Comparison of ENCODE assay signal across 25 cellular contexts in the genomic region with DNA sequence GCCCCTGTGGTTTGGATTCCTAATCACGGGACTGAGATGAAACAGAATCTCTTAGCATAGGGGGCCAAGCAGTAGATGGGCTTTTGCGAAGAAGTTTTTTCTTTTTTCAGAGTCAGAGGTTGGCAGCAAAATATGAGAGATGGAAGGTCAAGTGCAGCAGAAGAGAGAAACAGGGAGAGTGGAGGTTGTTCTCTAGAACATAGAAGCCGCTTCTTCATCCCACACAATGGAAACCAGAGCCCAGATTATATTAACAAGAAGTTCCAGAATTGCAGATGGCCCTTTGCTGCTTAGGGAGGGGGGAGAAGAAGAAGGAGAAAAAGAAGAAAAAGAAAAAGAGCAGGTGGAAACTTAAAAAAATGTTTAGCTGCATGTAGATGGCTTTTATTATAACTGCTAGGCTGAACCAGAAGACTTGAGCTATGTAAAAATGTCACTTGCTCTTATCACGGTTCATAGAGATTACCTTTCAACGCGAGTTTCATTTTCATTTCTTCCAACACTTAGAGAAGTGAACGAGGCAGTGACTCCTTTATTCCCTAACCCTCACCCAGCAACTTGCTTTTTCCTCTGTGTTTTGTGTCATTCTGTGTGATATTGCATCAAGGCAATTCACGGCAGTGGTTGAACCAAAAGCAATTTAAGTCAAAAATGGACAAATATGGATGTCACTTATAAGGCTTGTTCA.
DNase-seq lines count a peak whose midpoint lies in the region.
"Had no signal": no experiment of that assay in that cellular context is flagged by ENCODE, and none has a peak within 500 bp of the region (broad histone marks: within the 10 kb centered on the region; RNA-seq: fewer than 3 reads in every experiment).

No MANE protein-coding gene starts in this region.

- POLR2A ChIA-PET in CD8-positive, alpha-beta memory T cell (lab: Charles Lee): no interaction called here

- no peak overlapping the region for H3K4me3 Mint-ChIP-seq in activated naive CD4-positive, alpha-beta T cell treated with anti-CD3 and anti-CD28 coated beads, Interleukin-2, amount 50 U/mL, for 24 hours
- no peak overlapping the region for H3K4me3 Mint-ChIP-seq in activated naive CD4-positive, alpha-beta T cell treated with anti-CD3 and anti-CD28 coated beads, Interleukin-2, amount 10 ng/mL, durations not matched to agents 7 days and 5 days
- peak overlapping the region in 6 of 7 donors; percentile 1 to 61 (median 32) for H3K4me3 Mint-ChIP-seq in CD8-positive, alpha-beta memory T cell
- peak overlapping the region; percentile 13 for H3K4me3 Mint-ChIP-seq in activated T-helper 2 cell treated with anti-CD3 and anti-CD28 coated beads, Interferon-gamma antibody, Interleukin-2, Interleukin-4, amounts not matched to agents 10 μg/mL and 5 μg/mL and 100 μg/mL, durations not matched to agents 14 hours and 24 hours and 36 hours (ENCODE audit: low read depth)
- H3K4me3 Mint-ChIP-seq: dendritic cell treated with granulocyte-macrophage colony-stimulating factor and Interleukin-4, amounts not matched to agents 40 ng/mL and 50 ng/mL, for 4 days; HFFc6; natural killer cell; type B pancreatic cell had no signal

- H3K4me3 ChIP-seq in CD8-positive, alpha-beta memory T cell (ENCODE audit: low read length): no peak overlapping the region
- H3K4me3 ChIP-seq: smooth muscle cell had no signal

- H3K9me3 Mint-ChIP-seq in activated naive CD4-positive, alpha-beta T cell treated with anti-CD3 and anti-CD28 coated beads, Interleukin-2, amount 50 U/mL, for 24 hours: no peaks in the 10 kb centered on the region
- no peaks in the 10 kb centered on the region for H3K9me3 Mint-ChIP-seq in activated naive CD4-positive, alpha-beta T cell treated with anti-CD3 and anti-CD28 coated beads, Interleukin-2, amount 10 ng/mL, durations not matched to agents 7 days and 5 days
- no peaks in the 10 kb centered on the region for H3K9me3 Mint-ChIP-seq in CD8-positive, alpha-beta memory T cell
- no peaks in the 10 kb centered on the region for H3K9me3 Mint-ChIP-seq in activated T-helper 2 cell treated with anti-CD3 and anti-CD28 coated beads, Interferon-gamma antibody, Interleukin-2, Interleukin-4, amounts not matched to agents 10 μg/mL and 5 μg/mL and 100 μg/mL, durations not matched to agents 14 hours and 24 hours and 36 hours
- H3K9me3 Mint-ChIP-seq: dendritic cell treated with granulocyte-macrophage colony-stimulating factor and Interleukin-4, amounts not matched to agents 40 ng/mL and 50 ng/mL, for 4 days; natural killer cell; type B pancreatic cell had no signal

- H3K36me3 ChIP-seq in CD8-positive, alpha-beta memory T cell (ENCODE audit: insufficient read depth, low read length): no peaks in the 10 kb centered on the region
- H3K36me3 ChIP-seq: WERI-Rb-1 had no signal

- H3K9me3 ChIP-seq in CD8-positive, alpha-beta memory T cell (ENCODE audit: low read length): no peaks in the 10 kb centered on the region
- H3K9me3 ChIP-seq: SK-N-SH had no signal

- H3K27ac ChIP-seq in CD8-positive, alpha-beta memory T cell (ENCODE audit: low read depth, low read length): no peak overlapping the region
- H3K27ac ChIP-seq: 22Rv1, RWPE1, WERI-Rb-1 had no signal

- CTCF ChIA-PET in activated naive CD4-positive, alpha-beta T cell treated with anti-CD3 and anti-CD28 coated beads, Interleukin-2, amount 10 ng/mL, durations not matched to agents 7 days and 5 days (lab: Charles Lee): no interaction called here
- CTCF ChIA-PET in CD8-positive, alpha-beta memory T cell (lab: Charles Lee): no interaction called here

- H3K36me3 Mint-ChIP-seq in activated naive CD4-positive, alpha-beta T cell treated with anti-CD3 and anti-CD28 coated beads, Interleukin-2, amount 50 U/mL, for 24 hours: no peaks in the 10 kb centered on the region
- no peaks in the 10 kb centered on the region for H3K36me3 Mint-ChIP-seq in activated naive CD4-positive, alpha-beta T cell treated with anti-CD3 and anti-CD28 coated beads, Interleukin-2, amount 10 ng/mL, durations not matched to agents 7 days and 5 days
- no peaks in the 10 kb centered on the region for H3K36me3 Mint-ChIP-seq in CD8-positive, alpha-beta memory T cell
- no peaks in the 10 kb centered on the region for H3K36me3 Mint-ChIP-seq in activated T-helper 2 cell treated with anti-CD3 and anti-CD28 coated beads, Interferon-gamma antibody, Interleukin-2, Interleukin-4, amounts not matched to agents 10 μg/mL and 5 μg/mL and 100 μg/mL, durations not matched to agents 14 hours and 24 hours and 36 hours (ENCODE audit: low read depth)
- H3K36me3 Mint-ChIP-seq: natural killer cell, type B pancreatic cell had no signal

- intact Hi-C loops in activated T-helper 2 cell treated with anti-CD3 and anti-CD28 coated beads, Interferon-gamma antibody, Interleukin-2, Interleukin-4, amounts not matched to agents 10 μg/mL and 5 μg/mL and 100 μg/mL, durations not matched to agents 14 hours and 24 hours and 36 hours (cut with micrococcal nuclease): loop anchor here (1.0 to 5.0 kb wide), 4 partner anchors 35 to 59 kb away; no protein-coding TSS in a partner anchor

- H3K27me3 Mint-ChIP-seq in activated naive CD4-positive, alpha-beta T cell treated with anti-CD3 and anti-CD28 coated beads, Interleukin-2, amount 50 U/mL, for 24 hours: no peaks in the 10 kb centered on the region
- no peaks in the 10 kb centered on the region for H3K27me3 Mint-ChIP-seq in activated naive CD4-positive, alpha-beta T cell treated with anti-CD3 and anti-CD28 coated beads, Interleukin-2, amount 10 ng/mL, durations not matched to agents 7 days and 5 days
- no peaks in the 10 kb centered on the region for H3K27me3 Mint-ChIP-seq in CD8-positive, alpha-beta memory T cell
- H3K27me3 Mint-ChIP-seq in activated T-helper 2 cell treated with anti-CD3 and anti-CD28 coated beads, Interferon-gamma antibody, Interleukin-2, Interleukin-4, amounts not matched to agents 10 μg/mL and 5 μg/mL and 100 μg/mL, durations not matched to agents 14 hours and 24 hours and 36 hours (ENCODE audit: low read depth): no peaks in the 10 kb centered on the region
- H3K27me3 Mint-ChIP-seq: dendritic cell treated with granulocyte-macrophage colony-stimulating factor and Interleukin-4, amounts not matched to agents 40 ng/mL and 50 ng/mL, for 4 days; type B pancreatic cell had no signal

- H3K27me3 ChIP-seq in CD8-positive, alpha-beta memory T cell (ENCODE audit: insufficient read depth, low read length, poor library complexity, severe bottlenecking): no peaks in the 10 kb centered on the region

- DNase-seq in DMS79 treated with DMSO at 0.1 percent for 48 hours (lab: John Stamatoyannopoulos, UW) (peak; percentile 3), DMS79 (lab: John Stamatoyannopoulos, UW) (no peak), germinal center (ENCODE audit: low spot score) (no peak), DMS53 treated with DMSO at 0.1 percent for 48 hours (lab: John Stamatoyannopoulos, UW; ENCODE audit: unreplicated experiment) (no peak)
- DNase-seq in activated naive CD4-positive, alpha-beta T cell treated with anti-CD3 and anti-CD28 coated beads, Interleukin-2, amount 10 ng/mL, durations not matched to agents 7 days and 5 days: no peak
- no peak for DNase-seq in CD8-positive, alpha-beta memory T cell
- no peak for DNase-seq in activated T-helper 2 cell treated with anti-CD3 and anti-CD28 coated beads, Interferon-gamma antibody, Interleukin-2, Interleukin-4, amounts not matched to agents 10 μg/mL and 5 μg/mL and 100 μg/mL, durations not matched to agents 14 hours and 24 hours and 36 hours (ENCODE audit: low spot score)
- DNase-seq: activated gamma-delta T cell treated with Interleukin-2 at 50 U/mL for 16 hours, aorta, DMS53, HFFc6, natural killer cell, NCI-H1105, NCI-H2029, NCI-H345, NCI-H774, SK-N-SH, WERI-Rb-1 had no signal

- peak overlapping the region; percentile 3 for H3K27ac Mint-ChIP-seq in activated naive CD4-positive, alpha-beta T cell treated with anti-CD3 and anti-CD28 coated beads, Interleukin-2, amount 50 U/mL, for 24 hours
- no peak overlapping the region for H3K27ac Mint-ChIP-seq in activated naive CD4-positive, alpha-beta T cell treated with anti-CD3 and anti-CD28 coated beads, Interleukin-2, amount 10 ng/mL, durations not matched to agents 7 days and 5 days
- H3K27ac Mint-ChIP-seq in CD8-positive, alpha-beta memory T cell: peak overlapping the region in 3 of 8 donors; percentile 40 to 89 (median 61)
- peak overlapping the region; percentile 86 for H3K27ac Mint-ChIP-seq in activated T-helper 2 cell treated with anti-CD3 and anti-CD28 coated beads, Interferon-gamma antibody, Interleukin-2, Interleukin-4, amounts not matched to agents 10 μg/mL and 5 μg/mL and 100 μg/mL, durations not matched to agents 14 hours and 24 hours and 36 hours
- H3K27ac Mint-ChIP-seq: dendritic cell treated with granulocyte-macrophage colony-stimulating factor and Interleukin-4, amounts not matched to agents 40 ng/mL and 50 ng/mL, for 4 days; HFFc6; IgD-negative memory B cell; natural killer cell; type B pancreatic cell had no signal

- H3K4me1 Mint-ChIP-seq in activated naive CD4-positive, alpha-beta T cell treated with anti-CD3 and anti-CD28 coated beads, Interleukin-2, amount 50 U/mL, for 24 hours: peaks cover 5% of the 10 kb centered on the region
- H3K4me1 Mint-ChIP-seq in activated naive CD4-positive, alpha-beta T cell treated with anti-CD3 and anti-CD28 coated beads, Interleukin-2, amount 10 ng/mL, durations not matched to agents 7 days and 5 days: no peaks in the 10 kb centered on the region
- H3K4me1 Mint-ChIP-seq in CD8-positive, alpha-beta memory T cell: peaks cover 0 to 9% (median 0%) of the 10 kb centered on the region in 3 donors
- H3K4me1 Mint-ChIP-seq in activated T-helper 2 cell treated with anti-CD3 and anti-CD28 coated beads, Interferon-gamma antibody, Interleukin-2, Interleukin-4, amounts not matched to agents 10 μg/mL and 5 μg/mL and 100 μg/mL, durations not matched to agents 14 hours and 24 hours and 36 hours (ENCODE audit: low read depth): peaks cover 11% of the 10 kb centered on the region
- H3K4me1 Mint-ChIP-seq: natural killer cell had no signal

- H3K4me1 ChIP-seq in CD8-positive, alpha-beta memory T cell (ENCODE audit: insufficient read depth, low read length): no peaks in the 10 kb centered on the region

Comparison
In these comparisons a context has a peak if more than half of its experiments do, and no peak if none do; other contexts are left out.
1. H3K4me3 Mint-ChIP-seq: peak in CD8-positive, alpha-beta memory T cell (6 of 7) and activated T-helper 2 cell treated with anti-CD3 and anti-CD28 coated beads, Interferon-gamma antibody, Interleukin-2, Interleukin-4, amounts not matched to agents 10 μg/mL and 5 μg/mL and 100 μg/mL, durations not matched to agents 14 hours and 24 hours and 36 hours (single experiment); none in activated naive CD4-positive, alpha-beta T cell treated with anti-CD3 and anti-CD28 coated beads, Interleukin-2, amount 50 U/mL, for 24 hours (single experiment) and activated naive CD4-positive, alpha-beta T cell treated with anti-CD3 and anti-CD28 coated beads, Interleukin-2, amount 10 ng/mL, durations not matched to agents 7 days and 5 days (single experiment).